Comparison of ENCODE assay signal across 8 cellular contexts in genomic region chr17:18921912-18922451, GRCh38. TPM values are rescaled to one million over a fixed set of nuclear protein-coding genes. Genes with fewer than 3 reads are reported as not detected.
DNase-seq lines count a peak whose midpoint lies in the region; ATAC-seq, FAIRE-seq and TF ChIP-seq lines count a peak whose summit lies in the region.

No MANE protein-coding gene starts in this region.

- WGBS in gastroesophageal sphincter (ENCODE audit: low coverage in 1 of 2), 2 donors = 29 to 31% methylated on average over 3 to 4 of the region's 4 CpGs
- 64% methylated on average over 4 of the region's 4 CpGs for WGBS in suprapubic skin

- TF ChIP-seq CTCF in gastroesophageal sphincter (IDR thresholded peaks at IDR 0.05) (no peak), omental fat pad (IDR thresholded peaks at IDR 0.05) (no peak), suprapubic skin (IDR thresholded peaks at IDR 0.05) (no peak), breast epithelium (IDR thresholded peaks at IDR 0.05) (no peak)

- intact Hi-C loops in breast epithelium (cut with DNase I; ENCODE audit: low total_unique reads) = no loop called here

- no peak for DNase-seq in GM12892 (ENCODE audit: insufficient read length)
- DNase-seq in NOMO-1 (lab: John Stamatoyannopoulos, UW; ENCODE audit: unreplicated experiment in 2 of 2) = peak; percentile 37 to 85
- DNase-seq in NCI-H2196 treated with DMSO at 0.1 percent for 48 hours (lab: John Stamatoyannopoulos, UW; ENCODE audit: unreplicated experiment) = no peak
- no peak for DNase-seq in omental fat pad (ENCODE audit: low spot score)
- DNase-seq in suprapubic skin (ENCODE audit: low spot score in 2 of 2) = no peak
- no peak for DNase-seq in breast epithelium (ENCODE audit: low spot score in 2 of 2)

- peak; percentile 92 for FAIRE-seq in GM12892 (lab: Jason Lieb, UNC)

- ATAC-seq in GM21737 (IDR thresholded peaks at IDR 0.05; ENCODE audit: unreplicated experiment) (peak; percentile 52), gastroesophageal sphincter (no peak), omental fat pad (ENCODE audit: low FRiP score) (no peak)

- no peaks in the 10 kb centered on the region for H3K27me3 ChIP-seq in gastroesophageal sphincter
- no peaks in the 10 kb centered on the region for H3K27me3 ChIP-seq in suprapubic skin
- H3K27me3 ChIP-seq in breast epithelium = no peaks in the 10 kb centered on the region

- H3K36me3 ChIP-seq in gastroesophageal sphincter = peaks cover 0 to 29% of the 10 kb centered on the region in 2 donors
- peaks cover 22% of the 10 kb centered on the region for H3K36me3 ChIP-seq in suprapubic skin
- H3K36me3 ChIP-seq in breast epithelium = no peaks in the 10 kb centered on the region

- TF ChIP-seq EP300 in gastroesophageal sphincter (IDR thresholded peaks at IDR 0.05) (no peak), suprapubic skin (IDR thresholded peaks at IDR 0.05) (no peak)

- no peaks in the 10 kb centered on the region for H3K9me3 ChIP-seq in gastroesophageal sphincter
- H3K9me3 ChIP-seq in suprapubic skin = no peaks in the 10 kb centered on the region
- H3K9me3 ChIP-seq in breast epithelium = no peaks in the 10 kb centered on the region

- TF ChIP-seq POLR2A in GM12892 (IDR thresholded peaks at IDR 0.05; ENCODE audit: low read depth, low read length) = no peak
- TF ChIP-seq POLR2A in gastroesophageal sphincter (IDR thresholded peaks at IDR 0.05) = no peak
- no peak for TF ChIP-seq POLR2A in suprapubic skin (IDR thresholded peaks at IDR 0.05)
- TF ChIP-seq POLR2A in breast epithelium (IDR thresholded peaks at IDR 0.05) = no peak

- H3K4me3 ChIP-seq in gastroesophageal sphincter (no peak overlapping the region), suprapubic skin (no peak overlapping the region), breast epithelium (no peak overlapping the region)

- peak overlapping the region in 3 of 4 donors; percentile 18 to 49 (median 47) for H3K27ac ChIP-seq in gastroesophageal sphincter
- H3K27ac ChIP-seq in suprapubic skin = no peak overlapping the region
- H3K27ac ChIP-seq in breast epithelium = no peak overlapping the region

- peaks cover 0 to 36% (median 8%) of the 10 kb centered on the region in 3 donors for H3K4me1 ChIP-seq in gastroesophageal sphincter
- H3K4me1 ChIP-seq in suprapubic skin = peaks cover 6% of the 10 kb centered on the region
- no peaks in the 10 kb centered on the region for H3K4me1 ChIP-seq in breast epithelium

RNA-seq across cellular contexts. Expression of gene SLC5A10, which starts 30.0 kb away (rescaled TPM):
- 0.95 TPM for polyA plus RNA-seq in GM12892 (2012; ENCODE audit: missing spikeins)
- not detected for total RNA-seq in gastroesophageal sphincter
- total RNA-seq in omental fat pad = not detected
- total RNA-seq in suprapubic skin = 1 to 10 TPM in 2 of 4 donors, under 1 TPM in 2; 0.31 to 1.5 (median 0.94) TPM
- total RNA-seq in breast epithelium = under 1 TPM in 1 of 3 donors, not detected in 2; 0.29 TPM

Comparison
In these comparisons a context has a peak if more than half of its experiments do, and no peak if none do; other contexts are left out.
1. DNase-seq: peak in NOMO-1 (2 of 2); none in GM12892 (single experiment), NCI-H2196 treated with DMSO at 0.1 percent for 48 hours (single experiment), omental fat pad (single experiment), suprapubic skin (0 of 2) and breast epithelium (0 of 2).
2. H3K27ac ChIP-seq: peak in gastroesophageal sphincter (3 of 4); none in suprapubic skin (single experiment) and breast epithelium (0 of 2).